In genomic region chr4:127103723-127104122, GRCh38 we compare ENCODE assay signal across 18 cellular contexts.
DNase-seq lines count a peak whose midpoint lies in the region; ATAC-seq and TF ChIP-seq lines count a peak whose summit lies in the region.
"Had no signal": no experiment of that assay in that cellular context is flagged by ENCODE, and none has a peak within 500 bp of the region (broad histone marks: within the 10 kb centered on the region; RNA-seq: fewer than 3 reads in every experiment).

No MANE protein-coding gene starts in this region.

- in situ Hi-C loops in SK-MEL-5 (cut with HindIII; ENCODE audit: low pct_unique_long_range_greater_than_20kb, low sequenced_read_pairs), result no loop called here

- no peak overlapping the region for H3K4me3 Mint-ChIP-seq in osteocyte (ENCODE audit: unreplicated experiment)

- TF ChIP-seq CTCF in osteocyte (IDR thresholded peaks at IDR 0.05), result no peak

- no peaks in the 10 kb centered on the region for H3K27me3 ChIP-seq in right cardiac atrium (ENCODE audit: control insufficient read depth, insufficient read depth)
- H3K27me3 ChIP-seq: SJCRH30 had no signal

- H3K36me3 Mint-ChIP-seq in osteocyte (ENCODE audit: unreplicated experiment), result peaks cover 5% of the 10 kb centered on the region

- 47% methylated on average over 3 of the region's 3 CpGs for WGBS in right cardiac atrium

- peaks cover 4% of the 10 kb centered on the region for H3K4me1 Mint-ChIP-seq in osteocyte (ENCODE audit: unreplicated experiment)

- H3K27ac ChIP-seq in right cardiac atrium (ENCODE audit: low read length), result no peak overlapping the region
- H3K27ac ChIP-seq: C4-2B, KMS-11, SJCRH30 had no signal

- H3K9me3 ChIP-seq in right cardiac atrium (ENCODE audit: control insufficient read depth, low read length), result no peaks in the 10 kb centered on the region
- H3K9me3 ChIP-seq: SJCRH30 had no signal

- no peak overlapping the region for H3K27ac Mint-ChIP-seq in osteocyte (ENCODE audit: unreplicated experiment)

- DNase-seq in COLO829 (ENCODE audit: low spot score) (peak; percentile 53), SK-MEL-5 (ENCODE audit: low read depth, low spot score) (peak; percentile 66), right cardiac atrium (peak in 2 of 3 donors; percentile 13 to 34), pons (ENCODE audit: low spot score) (peak; percentile 89), osteocyte (ENCODE audit: extremely low spot score, unreplicated experiment) (no peak)
- no peak for DNase-seq in stimulated activated CD4-positive, alpha-beta T cell treated with anti-CD3 and anti-CD28 coated beads, Interleukin-1b, Interleukin-23, amount 100 ng/mL, for 48 hours
- DNase-seq: ACHN, DMS79, NCI-H1417 treated with DMSO at 0.1 percent for 48 hours, NCI-H1930, NCI-H345, NCI-H524 treated with DMSO at 0.1 percent for 48 hours, PC-3, RPMI8226 had no signal

- H3K4me1 ChIP-seq in right cardiac atrium (ENCODE audit: control insufficient read depth, insufficient read depth, low read length), result no peaks in the 10 kb centered on the region
- H3K4me1 ChIP-seq: SJCRH30 had no signal

- no peak overlapping the region for H3K4me3 ChIP-seq in right cardiac atrium (ENCODE audit: low read length)
- H3K4me3 ChIP-seq: SJCRH30 had no signal

- peaks cover 22% of the 10 kb centered on the region for H3K9me3 Mint-ChIP-seq in osteocyte (ENCODE audit: unreplicated experiment)

- intact Hi-C loops in right cardiac atrium (cut with DNase I), result no loop called here

- ATAC-seq in right cardiac atrium (peak; percentile 47 to 87), GM18502 (IDR thresholded peaks at IDR 0.05; ENCODE audit: poor library complexity, unreplicated experiment) (no peak)
- ATAC-seq: PC-3 had no signal

- no peaks in the 10 kb centered on the region for H3K27me3 Mint-ChIP-seq in osteocyte (ENCODE audit: unreplicated experiment)

Comparison
In these comparisons a context has a peak if more than half of its experiments do, and no peak if none do; other contexts are left out.
1. DNase-seq: peak in COLO829 (single experiment), SK-MEL-5 (single experiment), right cardiac atrium (2 of 3) and pons (single experiment); none in osteocyte (single experiment) and stimulated activated CD4-positive, alpha-beta T cell treated with anti-CD3 and anti-CD28 coated beads, Interleukin-1b, Interleukin-23, amount 100 ng/mL, for 48 hours (single experiment).